Comparison of ENCODE assay signal across 2 cellular contexts in the genomic region with DNA sequence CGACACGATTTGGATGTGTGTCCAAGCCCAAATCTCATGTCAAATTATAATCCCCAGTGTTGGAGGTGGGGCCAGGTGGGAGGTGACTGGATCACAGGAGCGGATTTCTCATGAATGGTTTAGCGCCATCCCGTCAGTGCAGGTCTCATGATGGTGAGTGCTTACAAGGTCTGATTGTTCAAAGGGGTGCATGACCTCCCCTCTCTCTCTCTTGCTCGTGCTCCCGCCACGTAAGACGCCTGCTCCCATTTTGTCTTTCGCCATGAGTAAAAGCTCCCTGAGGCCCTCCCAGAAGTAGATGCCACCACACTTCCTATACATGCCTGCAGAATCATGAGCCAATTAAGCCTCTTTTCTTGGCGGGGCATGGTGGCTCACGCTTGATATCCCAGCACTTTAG.
TF ChIP-seq lines count a peak whose summit lies in the region.

No MANE protein-coding gene starts in this region.

TF ChIP-seq in HepG2, 621 proteins besides CTCF, POLR2A, EP300 and RAD21:
- TF ChIP-seq TFDP2 (CRISPR knock-in tag; IDR thresholded peaks at IDR 0.05) (no peak), ZFYVE20 (CRISPR knock-in tag; IDR thresholded peaks at IDR 0.05; ENCODE audit: borderline replicate concordance, low read depth) (no peak), NR2F1 (CRISPR knock-in tag; IDR thresholded peaks at IDR 0.05) (no peak), ZNF781 (CRISPR knock-in tag; IDR thresholded peaks at IDR 0.05; ENCODE audit: borderline replicate concordance, not compliant biosample characterization) (no peak), ELF3 (CRISPR knock-in tag; IDR thresholded peaks at IDR 0.05) (no peak), ZNF792 (CRISPR knock-in tag; IDR thresholded peaks at IDR 0.05) (no peak), THAP11 (CRISPR knock-in tag; IDR thresholded peaks at IDR 0.05) (no peak)
- TF ChIP-seq, protein P1, sequence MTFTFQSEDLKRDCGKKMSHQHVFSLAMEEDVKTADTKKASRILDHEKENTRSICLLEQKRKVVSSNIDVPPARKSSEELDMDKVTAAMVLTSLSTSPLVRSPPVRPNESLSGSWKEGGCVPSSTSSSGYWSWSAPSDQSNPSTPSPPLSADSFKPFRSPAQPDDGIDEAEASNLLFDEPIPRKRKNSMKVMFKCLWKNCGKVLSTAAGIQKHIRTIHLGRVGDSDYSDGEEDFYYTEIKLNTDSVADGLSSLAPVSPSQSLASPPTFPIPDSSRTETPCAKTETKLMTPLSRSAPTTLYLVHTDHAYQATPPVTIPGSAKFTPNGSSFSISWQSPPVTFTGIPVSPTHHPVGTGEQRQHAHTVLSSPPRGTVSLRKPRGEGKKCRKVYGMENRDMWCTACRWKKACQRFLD (CRISPR knock-in tag; IDR thresholded peaks at IDR 0.05; ENCODE audit: borderline replicate concordance), result no peak

TF ChIP-seq in SK-N-SH, 30 proteins besides CTCF, POLR2A, EP300 and RAD21 (continued from another document):
- TF ChIP-seq RCOR1 (IDR thresholded peaks at IDR 0.05; ENCODE audit: low read length), result no peak
- TF ChIP-seq NFIC (IDR thresholded peaks at IDR 0.05; ENCODE audit: borderline replicate concordance), result no peak
- TF ChIP-seq GABPA (IDR thresholded peaks at IDR 0.05; ENCODE audit: low read depth), result no peak
- no peak for TF ChIP-seq TCF12 (IDR thresholded peaks at IDR 0.05)
- TF ChIP-seq CHD2 (IDR thresholded peaks at IDR 0.05; ENCODE audit: low read length, partially characterized antibody), result no peak
- no peak for TF ChIP-seq REST (IDR thresholded peaks at IDR 0.05; ENCODE audit: low read depth, low read length)
- no peak for TF ChIP-seq RXRA (IDR thresholded peaks at IDR 0.05; ENCODE audit: borderline replicate concordance, low read depth)
- no peak for TF ChIP-seq TAF1 (IDR thresholded peaks at IDR 0.05; ENCODE audit: borderline replicate concordance, low read depth, low read length)
- no peak for TF ChIP-seq ELF1 (IDR thresholded peaks at IDR 0.05)
- TF ChIP-seq MEF2A (IDR thresholded peaks at IDR 0.05; ENCODE audit: borderline replicate concordance, low read depth), result no peak
- no peak for TF ChIP-seq SIN3A (IDR thresholded peaks at IDR 0.05; ENCODE audit: borderline replicate concordance, low read depth, low read length)
- TF ChIP-seq FOXJ3 (CRISPR knock-in tag; IDR thresholded peaks at IDR 0.05), result no peak
- no peak for TF ChIP-seq ZBTB33 (IDR thresholded peaks at IDR 0.05; ENCODE audit: borderline replicate concordance, low read depth)
- TF ChIP-seq POLR2AphosphoS5 (IDR thresholded peaks at IDR 0.05; ENCODE audit: low read depth, low read length), result no peak
- no peak for TF ChIP-seq RFX5 (IDR thresholded peaks at IDR 0.05; ENCODE audit: low read length)
- TF ChIP-seq IRF3 (IDR thresholded peaks at IDR 0.05; ENCODE audit: low read depth, low read length), result no peak
- TF ChIP-seq FOXM1 (IDR thresholded peaks at IDR 0.05; ENCODE audit: low read depth), result no peak
- no peak for TF ChIP-seq MAX (IDR thresholded peaks at IDR 0.05; ENCODE audit: low read depth)
TF ChIP-seq in SK-N-SH: peak in this region for 0.
